In the genomic region with DNA sequence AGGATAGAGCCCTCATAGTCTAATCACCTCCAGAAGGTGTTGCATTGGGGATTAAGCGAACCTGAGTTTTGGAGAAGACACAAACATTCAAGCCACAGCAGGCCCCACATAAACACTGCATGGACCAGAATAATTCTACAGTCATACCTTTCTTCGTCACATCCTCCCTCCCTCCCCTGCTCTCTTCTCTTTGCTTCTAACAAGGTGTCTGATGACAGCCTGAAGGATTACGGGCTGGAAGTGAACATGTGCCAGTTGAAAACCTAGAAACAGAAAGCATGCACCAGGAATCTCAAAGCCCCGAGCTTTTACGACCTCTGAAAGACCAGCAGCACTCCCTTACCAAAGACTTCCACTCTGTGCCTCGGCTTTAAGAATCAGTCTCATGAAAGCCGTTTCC, we compare ENCODE assay signal across 28 cellular contexts. TPM values are rescaled to one million over a fixed set of nuclear protein-coding genes. Genes with fewer than 3 reads are reported as not detected.
"Had no signal": no experiment of that assay in that cellular context is flagged by ENCODE, and none has a peak within 500 bp of the region (broad histone marks: within the 10 kb centered on the region; RNA-seq: fewer than 3 reads in every experiment).

No MANE protein-coding gene starts in this region.

- H3K27ac ChIP-seq: coronary artery, dorsolateral prefrontal cortex, right lobe of liver, skin epidermis, upper lobe of left lung, vagina had no signal

- H3K9me3 ChIP-seq: right lobe of liver, upper lobe of left lung, vagina had no signal

- H3K36me3 ChIP-seq: right lobe of liver, upper lobe of left lung, vagina had no signal

- ATAC-seq: activated naive CD4-positive, alpha-beta T cell treated with anti-CD3 and anti-CD28 coated beads, Interleukin-2, amount 50 U/mL, for 72 hours; activated T-cell treated with anti-CD3 and anti-CD28 coated beads, Interleukin-2, amount 50 U/mL, for 72 hours; esophagus mucosa; left cardiac atrium; naive thymus-derived CD4-positive, alpha-beta T cell; right lobe of liver; stimulated activated memory B cell treated with anti-CD40 and anti-IgM and Interleukin-4, amounts not matched to agents 10 μg/mL and 1 μg/mL and 100 μg/mL, for 72 hours; stimulated activated naive CD8-positive, alpha-beta T cell treated with anti-CD3 and anti-CD28 coated beads, Interleukin-15, amount 100 ng/mL, for 72 hours; T-cell had no signal

- H3K4me3 ChIP-seq: coronary artery, dorsolateral prefrontal cortex, right lobe of liver, skin epidermis, upper lobe of left lung, vagina had no signal

- H3K4me1 ChIP-seq: right lobe of liver, upper lobe of left lung, vagina had no signal

- DNase-seq: activated CD4-positive, alpha-beta T cell treated with anti-CD3 and anti-CD28 coated beads for 4 hours; activated CD4-positive, alpha-beta T cell treated with anti-CD3 and anti-CD28 coated beads, Interleukin-2, amount 50 U/mL, for 4 hours; activated CD4-positive, CD25-positive, alpha-beta regulatory T cell; activated naive CD4-positive, alpha-beta T cell; activated T-cell treated with anti-CD3 and anti-CD28 coated beads for 4 hours; activated T-cell treated with anti-CD3 and anti-CD28 coated beads, Interleukin-2, amount 50 U/mL, for 72 hours; dorsolateral prefrontal cortex; effector memory CD4-positive, alpha-beta T cell; foreskin fibroblast; left cardiac atrium; mammary epithelial cell; midbrain; naive thymus-derived CD4-positive, alpha-beta T cell; posterior cingulate gyrus; right lobe of liver; stimulated activated CD4-positive, alpha-beta T cell treated with anti-CD3 and anti-CD28 coated beads, Interleukin-4, amount 100 ng/mL, for 24 hours; stimulated activated CD8-positive, alpha-beta memory T cell treated with anti-CD3 and anti-CD28 coated beads, Interleukin-4, amount 100 ng/mL, for 48 hours; stimulated activated naive CD8-positive, alpha-beta T cell treated with anti-CD3 and anti-CD28 coated beads, Interleukin-15, amount 100 ng/mL, for 72 hours; T-cell; upper lobe of left lung had no signal

- H3K27me3 ChIP-seq: upper lobe of left lung, vagina had no signal

RNA-seq across cellular contexts. Expression of gene MSX2, which starts 21.1 kb away (rescaled TPM):
- total RNA-seq: activated naive CD4-positive, alpha-beta T cell treated with anti-CD3 and anti-CD28 coated beads, Interleukin-2, amount 50 U/mL, for 72 hours; endothelial cell of umbilical vein; naive thymus-derived CD4-positive, alpha-beta T cell; right lobe of liver; T-cell; T-helper 2 cell treated with Interferon-gamma antibody and Interleukin-4, amounts not matched to agents 100 ng/mL and 5 ng/mL, for 36 hours had no signal
- polyA plus RNA-seq: endothelial cell of umbilical vein; naive thymus-derived CD4-positive, alpha-beta T cell had no signal
